Comparison of ENCODE assay signal across 29 cellular contexts in the genomic region with DNA sequence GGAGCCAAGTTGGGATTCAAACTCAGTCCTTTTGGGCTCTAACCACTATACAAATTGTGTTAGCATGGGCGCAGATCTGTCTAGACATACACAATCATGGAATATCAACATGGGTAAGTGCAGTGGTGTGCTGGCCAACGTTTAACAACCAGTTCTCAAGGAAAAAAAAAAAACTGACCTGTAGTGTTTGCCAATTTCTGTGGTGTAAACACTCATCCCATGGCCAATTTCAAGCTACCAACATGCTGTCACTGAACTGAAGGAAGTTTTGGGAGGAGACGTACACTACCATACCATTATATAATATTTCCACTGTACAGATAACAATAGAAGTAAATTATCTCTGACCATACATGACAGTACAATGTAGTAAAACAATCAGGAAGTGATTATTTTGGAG. TPM values are rescaled to one million over a fixed set of nuclear protein-coding genes. Genes with fewer than 3 reads are reported as not detected.
DNase-seq lines count a peak whose midpoint lies in the region; ATAC-seq, FAIRE-seq and TF ChIP-seq lines count a peak whose summit lies in the region.
"Had no signal": no experiment of that assay in that cellular context is flagged by ENCODE, and none has a peak within 500 bp of the region (broad histone marks: within the 10 kb centered on the region; RNA-seq: fewer than 3 reads in every experiment).

No MANE protein-coding gene starts in this region.

- in situ Hi-C loops in IMR-90 (cut with MboI; ENCODE audit: low sequenced_read_pairs), result no loop called here
- in situ Hi-C loops in HepG2 (cut with HindIII; ENCODE audit: extremely low pct_ligation_motif_present, low pct_unique_long_range_greater_than_20kb), result no loop called here

- dilution Hi-C loops in IMR-90 (cut with HindIII; ENCODE audit: low sequenced_read_pairs, unreplicated experiment), result loop anchor here (10.0 kb wide), 1 partner anchor 87 kb away; no protein-coding TSS in a partner anchor

- TF ChIP-seq EP300 in HepG2 (IDR thresholded peaks at IDR 0.05; ENCODE audit: low read depth in 2 of 2, low read length in 2 of 2) (no peak), HepG2 (CRISPR knock-in tag; IDR thresholded peaks at IDR 0.05; ENCODE audit: borderline replicate concordance) (no peak), sigmoid colon (IDR thresholded peaks at IDR 0.05) (no peak)

- H3K27ac ChIP-seq in IMR-90 (ENCODE audit: insufficient read depth, low read length) (no peak overlapping the region), ascending aorta (peak overlapping the region; percentile 85 to 86), HepG2 (ENCODE audit: extremely low read length, insufficient read depth, low read length) (peak overlapping the region; percentile 92), sigmoid colon (peak overlapping the region; percentile 36 to 89 (median 87))
- H3K27ac ChIP-seq: PC-9 had no signal

- H3K9me3 ChIP-seq in IMR-90 (ENCODE audit: control insufficient read depth, insufficient read depth, low read length), result no peaks in the 10 kb centered on the region
- no peaks in the 10 kb centered on the region for H3K9me3 ChIP-seq in ascending aorta
- H3K9me3 ChIP-seq in HepG2 (ENCODE audit: low read length), result no peaks in the 10 kb centered on the region
- no peaks in the 10 kb centered on the region for H3K9me3 ChIP-seq in sigmoid colon
- H3K9me3 ChIP-seq: BE2C, breast epithelium, prostate gland, upper lobe of left lung had no signal

- no peak overlapping the region for H3K56ac ChIP-seq in IMR-90 (ENCODE audit: extremely low read depth, insufficient read depth, low read length)

- DNase-seq in IMR-90 (no peak), ascending aorta (ENCODE audit: low spot score in 2 of 2) (no peak), HepG2 (ENCODE audit: low spot score) (no peak), sigmoid colon (no peak), COLO829 (ENCODE audit: low spot score) (no peak), EL (no peak)
- DNase-seq in activated T-cell treated with anti-CD3 and anti-CD28 coated beads, Interleukin-2, amount 50 U/mL, for 72 hours, result no peak
- DNase-seq in NK-92 treated with Interleukin-12 subunit alpha and Interleukin-12 subunit beta, amount 100 ng/mL, for 24 hours (lab: John Stamatoyannopoulos, UW), result no peak
- DNase-seq: activated CD4-positive, alpha-beta memory T cell treated with anti-CD3 and anti-CD28 coated beads, Interleukin-2, amount 10 ng/mL, durations not matched to agents 7 days and 5 days; activated CD4-positive, alpha-beta T cell treated with anti-CD3 and anti-CD28 coated beads for 1 hour; BE2C; glutamatergic neuron; KBM-7; naive thymus-derived CD4-positive, alpha-beta T cell; NCI-H1092 treated with DMSO at 0.1 percent for 48 hours; NCI-H187; NCI-H524; PC-9; stimulated activated CD4-positive, alpha-beta T cell treated with anti-CD3 and anti-CD28 coated beads, Interleukin-15, amount 100 ng/mL, for 24 hours; stimulated activated CD4-positive, alpha-beta T cell treated with anti-CD3 and anti-CD28 coated beads, Interleukin-4, amount 100 ng/mL, for 4 hours; T-helper 2 cell; upper lobe of left lung had no signal

- peaks cover 0 to 2% of the 10 kb centered on the region in 2 donors for H3K36me3 Mint-ChIP-seq in activated T-cell treated with anti-CD3 and anti-CD28 coated beads, Interleukin-2, amount 50 U/mL, for 72 hours (ENCODE audit: insufficient read depth in 2 of 2)
- H3K36me3 Mint-ChIP-seq: activated naive CD4-positive, alpha-beta T cell treated with anti-CD3 and anti-CD28 coated beads, Interleukin-2, amount 50 U/mL, for 24 hours had no signal

- FAIRE-seq in HepG2 (lab: Jason Lieb, UNC), result no peak
- FAIRE-seq: endothelial cell of umbilical vein, GM12891 had no signal

- no peak overlapping the region for H4K91ac ChIP-seq in IMR-90 (ENCODE audit: insufficient read depth, low read depth, low read length)

- no peak overlapping the region for H2BK20ac ChIP-seq in IMR-90 (ENCODE audit: low read depth, low read length)

- no peak overlapping the region for H3K4ac ChIP-seq in IMR-90 (ENCODE audit: low read depth, low read length)

- no peak overlapping the region for H2AK9ac ChIP-seq in IMR-90 (replicated peaks; ENCODE audit: low read depth, low read length, poor library complexity)

- intact Hi-C loops in IMR-90 (cut with micrococcal nuclease), result loop anchor here (5.0 kb wide), 1 partner anchor 116 kb away; no protein-coding TSS in a partner anchor
- intact Hi-C loops in ascending aorta (cut with DNase I), result loop anchor here (5.0 kb wide), 2 partner anchors 61 to 79 kb away; a partner anchor contains a TSS
- intact Hi-C loops in HepG2 (cut with micrococcal nuclease; ENCODE audit: unreplicated experiment), result no loop called here
- intact Hi-C loops in sigmoid colon (cut with DNase I), result no loop called here

- 0 out of 2 replicates have a peak overlapping the region, but pooled peaks have one; percentile 14 for H3K18ac ChIP-seq in IMR-90 (ENCODE audit: low read depth, low read length)

- H3K27me3 Mint-ChIP-seq in activated T-cell treated with anti-CD3 and anti-CD28 coated beads, Interleukin-2, amount 50 U/mL, for 72 hours (ENCODE audit: low read depth), result peaks cover 16% of the 10 kb centered on the region
- H3K27me3 Mint-ChIP-seq: activated naive CD4-positive, alpha-beta T cell treated with anti-CD3 and anti-CD28 coated beads, Interleukin-2, amount 50 U/mL, for 24 hours had no signal

- ATAC-seq in IMR-90 (ENCODE audit: low read depth), result no peak
- no peak for ATAC-seq in HepG2
- no peak for ATAC-seq in activated T-cell treated with anti-CD3 and anti-CD28 coated beads, Interleukin-2, amount 50 U/mL, for 72 hours (replicated peaks in 1 of 2)

- H3K23ac ChIP-seq in IMR-90 (ENCODE audit: low read depth, low read length), result 0 out of 2 replicates have a peak overlapping the region, but pooled peaks have one; percentile 9

- no peak overlapping the region for H3K14ac ChIP-seq in IMR-90 (replicated peaks; ENCODE audit: low read depth, low read length)

- peak overlapping the region; percentile 93 for H2BK5ac ChIP-seq in IMR-90 (ENCODE audit: low read depth, low read length, poor library complexity, severe bottlenecking)

- H3K27ac Mint-ChIP-seq in activated T-cell treated with anti-CD3 and anti-CD28 coated beads, Interleukin-2, amount 50 U/mL, for 72 hours, result no peak overlapping the region
- H3K27ac Mint-ChIP-seq: activated CD4-positive, alpha-beta memory T cell treated with anti-CD3 and anti-CD28 coated beads, Interleukin-2, amount 10 ng/mL, durations not matched to agents 7 days and 5 days; activated naive CD4-positive, alpha-beta T cell treated with anti-CD3 and anti-CD28 coated beads, Interleukin-2, amount 50 U/mL, for 24 hours; activated T-helper 2 cell treated with anti-CD3 and anti-CD28 coated beads, Interferon-gamma antibody, Interleukin-2, Interleukin-4, amounts not matched to agents 10 μg/mL and 5 μg/mL and 100 μg/mL, durations not matched to agents 14 hours and 24 hours and 36 hours; mesothelial cell of epicardium had no signal

- no peaks in the 10 kb centered on the region for H3K9me3 Mint-ChIP-seq in activated T-cell treated with anti-CD3 and anti-CD28 coated beads, Interleukin-2, amount 50 U/mL, for 72 hours
- H3K9me3 Mint-ChIP-seq: activated CD4-positive, alpha-beta memory T cell treated with anti-CD3 and anti-CD28 coated beads, Interleukin-2, amount 10 ng/mL, durations not matched to agents 7 days and 5 days; activated naive CD4-positive, alpha-beta T cell treated with anti-CD3 and anti-CD28 coated beads, Interleukin-2, amount 50 U/mL, for 24 hours; activated T-helper 2 cell treated with anti-CD3 and anti-CD28 coated beads, Interferon-gamma antibody, Interleukin-2, Interleukin-4, amounts not matched to agents 10 μg/mL and 5 μg/mL and 100 μg/mL, durations not matched to agents 14 hours and 24 hours and 36 hours; mesothelial cell of epicardium; naive thymus-derived CD4-positive, alpha-beta T cell had no signal

- no peak for TF ChIP-seq POLR2A in IMR-90 (IDR thresholded peaks at IDR 0.05; ENCODE audit: low read depth, low read length)
- no peak for TF ChIP-seq POLR2A in HepG2 (IDR thresholded peaks at IDR 0.05; ENCODE audit: insufficient read depth in 1 of 2, low read depth in 2 of 2, low read length in 2 of 2)
- TF ChIP-seq POLR2A in sigmoid colon (IDR thresholded peaks at IDR 0.05), result no peak

- H2AK5ac ChIP-seq in IMR-90 (ENCODE audit: low read depth, low read length), result no peak overlapping the region; the same call in 1 of the 2 replicates

- peaks cover 16% of the 10 kb centered on the region for H3K4me1 ChIP-seq in IMR-90 (ENCODE audit: control insufficient read depth, insufficient read depth, low read length)
- peaks cover 0 to 23% of the 10 kb centered on the region in 2 donors for H3K4me1 ChIP-seq in ascending aorta
- H3K4me1 ChIP-seq in HepG2 (ENCODE audit: insufficient read depth, low read length), result peaks cover 73% of the 10 kb centered on the region
- peaks cover 0 to 50% (median 38%) of the 10 kb centered on the region in 4 donors for H3K4me1 ChIP-seq in sigmoid colon

- WGBS in IMR-90 (ENCODE audit: extremely low coverage in 2 of 2, insufficient read length in 1 of 2), 2 experiments, result no CpG with 5 or more reads among the region's 3 CpGs
- WGBS in HepG2 (ENCODE audit: low lambda C conversion rate), result 73% methylated on average over 3 of the region's 3 CpGs
- WGBS in sigmoid colon, 2 donors, result 34 to 62% methylated on average over 3 of the region's 3 CpGs

- H3K9ac ChIP-seq in IMR-90 (ENCODE audit: low read depth, low read length) (no peak overlapping the region), HepG2 (ENCODE audit: insufficient read depth, low read depth, low read length) (no peak overlapping the region)

- H4K5ac ChIP-seq in IMR-90 (ENCODE audit: low read depth, low read length), result 0 out of 2 replicates have a peak overlapping the region, but pooled peaks have one; percentile 20

- H4K20me1 ChIP-seq in IMR-90 (ENCODE audit: insufficient read depth, low read length) (no peaks in the 10 kb centered on the region; the same call in 1 of the 2 replicates), HepG2 (ENCODE audit: insufficient read depth, low read length) (no peaks in the 10 kb centered on the region)

- H3K79me2 ChIP-seq in HepG2 (ENCODE audit: insufficient read depth, low read length), result peaks cover 44% of the 10 kb centered on the region

- POLR2A ChIA-PET in IMR-90 (lab: Charles Lee; ENCODE audit: unreplicated experiment) (interaction anchor here (0.5 kb wide), 1 partner anchor 9 kb away, joined by 3 read pairs; no protein-coding TSS in a partner anchor), HepG2 (lab: Yijun Ruan, JAX) (no interaction called here)

- peaks cover 20% of the 10 kb centered on the region for H3K4me1 Mint-ChIP-seq in activated T-cell treated with anti-CD3 and anti-CD28 coated beads, Interleukin-2, amount 50 U/mL, for 72 hours (ENCODE audit: low read depth)

- no peak overlapping the region for H2AFZ ChIP-seq in IMR-90 (replicated peaks; ENCODE audit: low read length, poor library complexity)
- no peak overlapping the region for H2AFZ ChIP-seq in HepG2 (ENCODE audit: low read length)
- H2AFZ ChIP-seq: PC-9 had no signal

- TF ChIP-seq CTCF in IMR-90 (conservative IDR thresholded peaks at IDR 0.05; ENCODE audit: low read depth, low read length) (no peak), ascending aorta (IDR thresholded peaks at IDR 0.05) (no peak), HepG2 (CRISPR knock-in tag; IDR thresholded peaks at IDR 0.05) (no peak), sigmoid colon (IDR thresholded peaks at IDR 0.05) (no peak)

- H3K4me2 ChIP-seq in IMR-90 (ENCODE audit: low read depth, low read length), result no peak overlapping the region
- 0 out of 2 replicates have a peak overlapping the region, but pooled peaks have one; percentile 8 for H3K4me2 ChIP-seq in HepG2 (ENCODE audit: low read depth, low read length)
- H3K4me2 ChIP-seq: PC-9 had no signal

- H3K27me3 ChIP-seq in IMR-90 (ENCODE audit: control insufficient read depth, insufficient read depth, low read length) (no peaks in the 10 kb centered on the region), ascending aorta (no peaks in the 10 kb centered on the region), HepG2 (ENCODE audit: control insufficient read depth in 1 of 2, insufficient read depth in 2 of 2, low read length in 2 of 2) (no peaks in the 10 kb centered on the region), sigmoid colon (no peaks in the 10 kb centered on the region)
- H3K27me3 ChIP-seq: BE2C, breast epithelium had no signal

- H2BK120ac ChIP-seq in IMR-90 (ENCODE audit: low read depth, low read length), result no peak overlapping the region

- BruUV-seq in IMR-90 (replicated peaks; lab: Mats Ljungman, UMichigan) (no TSS peak), HepG2 (replicated peaks; lab: Mats Ljungman, UMichigan) (no TSS peak)

- peaks cover 22% of the 10 kb centered on the region for H3K9me1 ChIP-seq in IMR-90 (ENCODE audit: insufficient read depth, low read length)

- TF ChIP-seq RAD21 in IMR-90 (IDR thresholded peaks at IDR 0.05; ENCODE audit: low read length) (no peak), HepG2 (CRISPR knock-in tag; IDR thresholded peaks at IDR 0.05) (no peak)

- no peak overlapping the region for H4K8ac ChIP-seq in IMR-90 (ENCODE audit: low read depth in 2 of 2, low read length in 2 of 2)

- H3K36me3 ChIP-seq in IMR-90 (ENCODE audit: control insufficient read depth, insufficient read depth, low read length) (peaks cover 2% of the 10 kb centered on the region; the same call in 1 of the 2 replicates), ascending aorta (no peaks in the 10 kb centered on the region), HepG2 (replicated peaks in 1 of 2; ENCODE audit: control insufficient read depth in 1 of 2, insufficient read depth in 2 of 2, low read length in 2 of 2) (peaks cover 9 to 27% of the 10 kb centered on the region in 2 experiments), sigmoid colon (peaks cover 0 to 18% (median 8%) of the 10 kb centered on the region in 4 donors)
- H3K36me3 ChIP-seq: BE2C, breast epithelium, prostate gland had no signal

- CTCF ChIA-PET in IMR-90 (lab: Yijun Ruan, JAX), result interaction anchor here (0.6 to 2.0 kb wide), 5 partner anchors 9 to 489 kb away, joined by 3 to 10 read pairs (median 5); a partner anchor contains a TSS
- CTCF ChIA-PET in HepG2 (lab: Yijun Ruan, JAX; ENCODE audit: low intra/inter-chr PET ratio, low total read pairs), result no interaction called here

- H3K4me3 ChIP-seq in IMR-90 (ENCODE audit: insufficient read depth, low read depth, low read length) (no peak overlapping the region), ascending aorta (no peak overlapping the region), HepG2 (replicated peaks in 1 of 3; ENCODE audit: insufficient read depth in 1 of 3, low read depth in 2 of 3, low read length in 3 of 3) (no peak overlapping the region), sigmoid colon (no peak overlapping the region)
- H3K4me3 ChIP-seq: breast epithelium, PC-9, prostate gland had no signal

- H2BK15ac ChIP-seq in IMR-90 (ENCODE audit: low read depth, low read length), result no peak overlapping the region

- H3K4me3 Mint-ChIP-seq in activated T-cell treated with anti-CD3 and anti-CD28 coated beads, Interleukin-2, amount 50 U/mL, for 72 hours, result no peak overlapping the region
- H3K4me3 Mint-ChIP-seq: activated CD4-positive, alpha-beta memory T cell treated with anti-CD3 and anti-CD28 coated beads, Interleukin-2, amount 10 ng/mL, durations not matched to agents 7 days and 5 days; activated naive CD4-positive, alpha-beta T cell treated with anti-CD3 and anti-CD28 coated beads, Interleukin-2, amount 50 U/mL, for 24 hours; mesothelial cell of epicardium had no signal

- H3K79me1 ChIP-seq in IMR-90 (ENCODE audit: low read depth in 1 of 2, low read length in 2 of 2), result peaks cover 0 to 11% of the 10 kb centered on the region in 2 experiments; a peak in 2 of 4 replicates

RNA-seq across cellular contexts. Expression of a gene that starts 3.2 kb away (rescaled TPM):
- total RNA-seq in IMR-90 (2012; rRNA removed) (3.0 and 3.3 TPM in 2 replicates), ascending aorta (11.3 TPM), HepG2 (2016; rRNA removed; fragmentation: Illumina TruSeq; extraction: Trizol) (81.5 and 84.6 TPM in 2 replicates), sigmoid colon (10 to 100 TPM; 26.9 to 66.2 (median 38.2) TPM)
- polyA plus RNA-seq in IMR-90 (2012; rRNA removed) (5.4 and 6.3 TPM in 2 replicates), HepG2 (2011; rRNA removed) (55.5 and 57.9 TPM in 2 replicates), sigmoid colon (100 to 1,000 TPM in 2 of 3 donors, 10 to 100 TPM in 1; 75.6 to 222 (median 162) TPM)
- polyA plus RNA-seq in IMR-90 (2012; cell fraction: cytosol; rRNA removed), result 3.4 and 5.3 TPM in 2 replicates
- polyA plus RNA-seq in IMR-90 (2012; cell fraction: nucleus; rRNA removed; ENCODE audit: low replicate concordance), result 6.6 and 11.2 TPM in 2 replicates
- 62.6 and 67.5 TPM in 2 replicates for total RNA-seq in HepG2 (2016; cell fraction: cytosol; rRNA removed; fragmentation: Illumina TruSeq; extraction: Trizol; ENCODE audit: low read depth)
- 77.6 and 83.3 TPM in 2 replicates for total RNA-seq in HepG2 (2016; cell fraction: insoluble cytoplasmic fraction; rRNA removed; fragmentation: Illumina TruSeq; extraction: Trizol)
- 58.1 and 63.2 TPM in 2 replicates for total RNA-seq in HepG2 (2016; cell fraction: membrane; rRNA removed; fragmentation: Illumina TruSeq; extraction: Trizol)
- 55.6 and 64.4 TPM in 2 replicates for total RNA-seq in HepG2 (2016; cell fraction: nucleus; rRNA removed; fragmentation: Illumina TruSeq; extraction: Trizol)
- polyA plus RNA-seq in HepG2 (2011; cell fraction: cytosol; rRNA removed), result 41.6 and 53.2 TPM in 2 replicates
- polyA plus RNA-seq in HepG2 (2011; cell fraction: nucleus; rRNA removed), result 94.8 and 103 TPM in 2 replicates
- polyA plus RNA-seq in HepG2 (2012), result 43.1 and 68.0 TPM in 2 replicates
- 77.6 and 80.8 TPM in 2 replicates for polyA plus RNA-seq in HepG2 (2016; cell fraction: cytosol; fragmentation: Illumina TruSeq; extraction: Trizol; ENCODE audit: low read depth)
- polyA plus RNA-seq in HepG2 (2016; cell fraction: insoluble cytoplasmic fraction; fragmentation: Illumina TruSeq; extraction: Trizol; ENCODE audit: low read depth), result 107 and 119 TPM in 2 replicates
- polyA plus RNA-seq in HepG2 (2016; cell fraction: membrane; fragmentation: Illumina TruSeq; extraction: Trizol; ENCODE audit: low read depth), result 67.2 and 70.2 TPM in 2 replicates
- 133 and 140 TPM in 2 replicates for polyA plus RNA-seq in HepG2 (2016; cell fraction: nucleus; fragmentation: Illumina TruSeq; extraction: Trizol; ENCODE audit: insufficient read depth, low read depth)
- 2.4 and 21.3 TPM in 2 replicates for polyA minus RNA-seq in HepG2 (2011; rRNA and poly(A)+ RNA removed; ENCODE audit: low replicate concordance)
- 14.4 and 14.5 TPM in 2 replicates for polyA minus RNA-seq in HepG2 (2011; cell fraction: cytosol; rRNA and poly(A)+ RNA removed)
- 28.3 and 31.7 TPM in 2 replicates for polyA minus RNA-seq in HepG2 (2011; cell fraction: nucleus; rRNA and poly(A)+ RNA removed)
- total RNA-seq in activated T-cell treated with anti-CD3 and anti-CD28 coated beads, Interleukin-2, amount 50 U/mL, for 72 hours, result 1 to 10 TPM; 4.7 to 6.1 TPM

RNA-seq across cellular contexts. Expression of a gene that starts 51.7 kb away (rescaled TPM):
- total RNA-seq in IMR-90 (2012; rRNA removed), result 14.3 and 15.8 TPM in 2 replicates
- 3.7 and 5.3 TPM in 2 replicates for polyA plus RNA-seq in IMR-90 (2012; rRNA removed)
- 1.0 and 1.7 TPM in 2 replicates for polyA plus RNA-seq in IMR-90 (2012; cell fraction: cytosol; rRNA removed)
- 1.1 and 6.8 TPM in 2 replicates for polyA plus RNA-seq in IMR-90 (2012; cell fraction: nucleus; rRNA removed; ENCODE audit: low replicate concordance)
- total RNA-seq in ascending aorta, result 3.1 TPM
- 9.9 and 12.6 TPM in 2 replicates for total RNA-seq in HepG2 (2016; rRNA removed; fragmentation: Illumina TruSeq; extraction: Trizol)
- 1.2 and 1.3 TPM in 2 replicates for total RNA-seq in HepG2 (2016; cell fraction: cytosol; rRNA removed; fragmentation: Illumina TruSeq; extraction: Trizol; ENCODE audit: low read depth)
- 9.5 and 13.9 TPM in 2 replicates for total RNA-seq in HepG2 (2016; cell fraction: insoluble cytoplasmic fraction; rRNA removed; fragmentation: Illumina TruSeq; extraction: Trizol)
- 4.7 and 6.1 TPM in 2 replicates for total RNA-seq in HepG2 (2016; cell fraction: membrane; rRNA removed; fragmentation: Illumina TruSeq; extraction: Trizol)
- 7.1 and 8.3 TPM in 2 replicates for total RNA-seq in HepG2 (2016; cell fraction: nucleus; rRNA removed; fragmentation: Illumina TruSeq; extraction: Trizol)
- polyA plus RNA-seq in HepG2 (2011; rRNA removed), result 4.3 TPM in 2 replicates
- polyA plus RNA-seq in HepG2 (2011; cell fraction: cytosol; rRNA removed), result 2.0 and 3.3 TPM in 2 replicates
- 7.0 and 8.6 TPM in 2 replicates for polyA plus RNA-seq in HepG2 (2011; cell fraction: nucleus; rRNA removed)
- 3.6 and 3.9 TPM in 2 replicates for polyA plus RNA-seq in HepG2 (2012)
- polyA plus RNA-seq in HepG2 (2016; cell fraction: cytosol; fragmentation: Illumina TruSeq; extraction: Trizol; ENCODE audit: low read depth), result 0.23 and 0.35 TPM in 2 replicates
- 7.1 and 7.4 TPM in 2 replicates for polyA plus RNA-seq in HepG2 (2016; cell fraction: insoluble cytoplasmic fraction; fragmentation: Illumina TruSeq; extraction: Trizol; ENCODE audit: low read depth)
- polyA plus RNA-seq in HepG2 (2016; cell fraction: membrane; fragmentation: Illumina TruSeq; extraction: Trizol; ENCODE audit: low read depth), result 1.3 and 1.4 TPM in 2 replicates
- 10.5 and 11.6 TPM in 2 replicates for polyA plus RNA-seq in HepG2 (2016; cell fraction: nucleus; fragmentation: Illumina TruSeq; extraction: Trizol; ENCODE audit: insufficient read depth, low read depth)
- polyA minus RNA-seq in HepG2 (2011; rRNA and poly(A)+ RNA removed; ENCODE audit: low replicate concordance), result 6.0 and 6.3 TPM in 2 replicates
- 4.3 and 6.0 TPM in 2 replicates for polyA minus RNA-seq in HepG2 (2011; cell fraction: cytosol; rRNA and poly(A)+ RNA removed)
- 6.8 and 11.7 TPM in 2 replicates for polyA minus RNA-seq in HepG2 (2011; cell fraction: nucleus; rRNA and poly(A)+ RNA removed)
- total RNA-seq in sigmoid colon, result 10 to 100 TPM; 14.5 to 41.3 (median 16.8) TPM
- 1 to 10 TPM; 4.2 to 7.0 (median 5.1) TPM for polyA plus RNA-seq in sigmoid colon
- 1 to 10 TPM; 8.7 to 8.8 TPM for total RNA-seq in activated T-cell treated with anti-CD3 and anti-CD28 coated beads, Interleukin-2, amount 50 U/mL, for 72 hours

Comparison
In these comparisons a context has a peak if more than half of its experiments do, and no peak if none do; other contexts are left out.
1. intact Hi-C loops: an anchor here in IMR-90 (5.0 kb wide) and ascending aorta (5.0 kb wide); none called in HepG2 and sigmoid colon.